1 cellular context compared by ENCODE assay signal in the genomic region with DNA sequence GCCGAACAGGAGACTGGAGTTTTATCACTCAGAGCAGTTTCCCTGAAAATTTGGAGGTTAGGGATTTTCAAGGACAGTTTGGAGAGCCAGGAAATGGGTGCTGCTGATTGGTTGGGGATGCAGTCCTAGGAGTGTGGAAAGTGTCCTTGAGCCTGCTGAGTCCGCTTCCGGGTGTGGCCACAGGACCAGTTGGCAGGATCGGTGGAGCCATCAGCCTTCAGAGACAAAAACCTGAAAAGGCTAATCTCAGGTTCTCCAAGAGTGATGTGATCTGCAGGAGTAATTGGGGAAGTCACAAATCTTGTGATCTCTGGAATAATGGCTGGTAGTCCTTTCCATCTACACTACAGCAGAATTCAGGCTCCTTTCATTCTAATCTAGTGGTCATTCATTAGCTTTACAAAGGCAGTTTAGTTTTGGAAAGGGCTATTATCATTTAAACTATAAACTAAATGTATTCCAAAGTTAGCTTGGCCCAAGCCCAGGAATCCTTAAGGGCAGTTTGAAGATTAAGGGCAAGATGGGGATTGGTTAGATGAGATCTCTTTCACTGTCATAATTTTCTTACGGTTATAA.
TF ChIP-seq lines count a peak whose summit lies in the region.

No MANE protein-coding gene starts in this region.

TF ChIP-seq in K562, 482 proteins besides CTCF, POLR2A, EP300 and RAD21 (continued from another document):
- TF ChIP-seq, protein P1, sequence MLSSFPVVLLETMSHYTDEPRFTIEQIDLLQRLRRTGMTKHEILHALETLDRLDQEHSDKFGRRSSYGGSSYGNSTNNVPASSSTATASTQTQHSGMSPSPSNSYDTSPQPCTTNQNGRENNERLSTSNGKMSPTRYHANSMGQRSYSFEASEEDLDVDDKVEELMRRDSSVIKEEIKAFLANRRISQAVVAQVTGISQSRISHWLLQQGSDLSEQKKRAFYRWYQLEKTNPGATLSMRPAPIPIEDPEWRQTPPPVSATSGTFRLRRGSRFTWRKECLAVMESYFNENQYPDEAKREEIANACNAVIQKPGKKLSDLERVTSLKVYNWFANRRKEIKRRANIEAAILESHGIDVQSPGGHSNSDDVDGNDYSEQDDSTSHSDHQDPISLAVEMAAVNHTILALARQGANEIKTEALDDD (IDR thresholded peaks at IDR 0.05) = no peak
- TF ChIP-seq GABPB2 (CRISPR knock-in tag; conservative IDR thresholded peaks at IDR 0.05) (no peak), SNRNP70 (optimal IDR thresholded peaks at IDR 0.05; ENCODE audit: low read depth, low read length) (no peak), ZNF197 (CRISPR knock-in tag; IDR thresholded peaks at IDR 0.05; ENCODE audit: low read depth) (no peak), IFI16 (CRISPR knock-in tag; IDR thresholded peaks at IDR 0.05) (no peak), SP2 (IDR thresholded peaks at IDR 0.05; ENCODE audit: extremely low read depth, low read depth, low read length, poor library complexity, severe bottlenecking) (no peak), ZNF551 (CRISPR knock-in tag; IDR thresholded peaks at IDR 0.05) (no peak), BRD4 (IDR thresholded peaks at IDR 0.05) (0 out of 2 replicates have a peak, but pooled peaks have one; percentile 7), ZNF263 (CRISPR knock-in tag; IDR thresholded peaks at IDR 0.05; ENCODE audit: borderline replicate concordance) (no peak), ZBTB7A (IDR thresholded peaks at IDR 0.05; ENCODE audit: borderline replicate concordance, control insufficient read depth, low read depth, low read length) (no peak), ETV1 (tag; conservative IDR thresholded peaks at IDR 0.05; ENCODE audit: low read depth) (0 out of 2 replicates have a peak, but pooled peaks have one; percentile 22), HLTF (IDR thresholded peaks at IDR 0.05) (no peak), ESRRA (IDR thresholded peaks at IDR 0.05; ENCODE audit: borderline replicate concordance, low read depth) (peak; percentile 52; the same call in 1 of the 2 replicates), NELFE (IDR thresholded peaks at IDR 0.05; ENCODE audit: insufficient read depth, insufficient read length) (no peak), ZSCAN32 (CRISPR knock-in tag; IDR thresholded peaks at IDR 0.05) (no peak), TAF7 (tag; IDR thresholded peaks at IDR 0.05) (0 out of 2 replicates have a peak, but pooled peaks have one; percentile 18), SIN3B (IDR thresholded peaks at IDR 0.05; ENCODE audit: low read depth) (no peak), MTA1 (IDR thresholded peaks at IDR 0.05; ENCODE audit: borderline replicate concordance) (no peak), CBX8 (IDR thresholded peaks at IDR 0.05; ENCODE audit: borderline replicate concordance, extremely low read depth, low read depth, low read length, poor library complexity, severe bottlenecking) (no peak), KAT7 (CRISPR knock-in tag; IDR thresholded peaks at IDR 0.05; ENCODE audit: borderline replicate concordance) (no peak), ELF1 (tag; IDR thresholded peaks at IDR 0.05) (peak; percentile 62), ZNF589 (CRISPR knock-in tag; IDR thresholded peaks at IDR 0.05; ENCODE audit: low read depth) (peak; percentile 1; the same call in 1 of the 2 replicates), ATF7 (IDR thresholded peaks at IDR 0.05) (no peak), NCOA4 (IDR thresholded peaks at IDR 0.05; ENCODE audit: partially characterized antibody) (no peak), JUNB (CRISPR knock-in tag; conservative IDR thresholded peaks at IDR 0.05) (no peak), SPI1 (IDR thresholded peaks at IDR 0.05; ENCODE audit: borderline replicate concordance, low read depth, low read length) (peak; percentile 66; the same call in 1 of the 2 replicates), HDAC8 (tag; IDR thresholded peaks at IDR 0.05) (no peak), ZNF224 (CRISPR knock-in tag; IDR thresholded peaks at IDR 0.05) (no peak), PYGO2 (tag; IDR thresholded peaks at IDR 0.05) (no peak), CCNT2 (IDR thresholded peaks at IDR 0.05; ENCODE audit: borderline replicate concordance, extremely low read depth, insufficient read length, low read depth, low read length) (no peak), CREM (IDR thresholded peaks at IDR 0.05; ENCODE audit: low read depth) (no peak), KLF1 (tag; IDR thresholded peaks at IDR 0.05) (no peak), ARID1B (IDR thresholded peaks at IDR 0.05) (no peak), TEAD4 (IDR thresholded peaks at IDR 0.05; ENCODE audit: low read length) (no peak), TEAD4 (CRISPR knock-in tag; IDR thresholded peaks at IDR 0.05; ENCODE audit: borderline replicate concordance) (no peak), WHSC1 (IDR thresholded peaks at IDR 0.05; ENCODE audit: low read length) (no peak), ZNF830 (CRISPR knock-in tag; IDR thresholded peaks at IDR 0.05) (no peak), ZNF232 (CRISPR knock-in tag; IDR thresholded peaks at IDR 0.05) (no peak), PHB2 (IDR thresholded peaks at IDR 0.05; ENCODE audit: low read depth) (no peak)
- TF ChIP-seq, protein P2, sequence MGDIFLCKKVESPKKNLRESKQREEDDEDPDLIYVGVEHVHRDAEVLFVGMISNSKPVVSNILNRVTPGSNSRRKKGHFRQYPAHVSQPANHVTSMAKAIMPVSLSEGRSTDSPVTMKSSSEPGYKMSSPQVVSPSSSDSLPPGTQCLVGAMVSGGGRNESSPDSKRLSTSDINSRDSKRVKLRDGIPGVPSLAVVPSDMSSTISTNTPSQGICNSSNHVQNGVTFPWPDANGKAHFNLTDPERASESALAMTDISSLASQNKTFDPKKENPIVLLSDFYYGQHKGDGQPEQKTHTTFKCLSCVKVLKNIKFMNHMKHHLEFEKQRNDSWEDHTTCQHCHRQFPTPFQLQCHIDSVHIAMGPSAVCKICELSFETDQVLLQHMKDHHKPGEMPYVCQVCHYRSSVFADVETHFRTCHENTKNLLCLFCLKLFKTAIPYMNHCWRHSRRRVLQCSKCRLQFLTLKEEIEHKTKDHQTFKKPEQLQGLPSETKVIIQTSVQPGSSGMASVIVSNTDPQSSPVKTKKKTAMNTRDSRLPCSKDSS (IDR thresholded peaks at IDR 0.05; ENCODE audit: low read depth, partially characterized antibody) = no peak
- TF ChIP-seq, protein P3, sequence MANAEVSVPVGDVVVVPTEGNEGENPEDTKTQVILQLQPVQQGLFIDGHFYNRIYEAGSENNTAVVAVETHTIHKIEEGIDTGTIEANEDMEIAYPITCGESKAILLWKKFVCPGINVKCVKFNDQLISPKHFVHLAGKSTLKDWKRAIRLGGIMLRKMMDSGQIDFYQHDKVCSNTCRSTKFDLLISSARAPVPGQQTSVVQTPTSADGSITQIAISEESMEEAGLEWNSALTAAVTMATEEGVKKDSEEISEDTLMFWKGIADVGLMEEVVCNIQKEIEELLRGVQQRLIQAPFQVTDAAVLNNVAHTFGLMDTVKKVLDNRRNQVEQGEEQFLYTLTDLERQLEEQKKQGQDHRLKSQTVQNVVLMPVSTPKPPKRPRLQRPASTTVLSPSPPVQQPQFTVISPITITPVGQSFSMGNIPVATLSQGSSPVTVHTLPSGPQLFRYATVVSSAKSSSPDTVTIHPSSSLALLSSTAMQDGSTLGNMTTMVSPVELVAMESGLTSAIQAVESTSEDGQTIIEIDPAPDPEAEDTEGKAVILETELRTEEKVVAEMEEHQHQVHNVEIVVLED (CRISPR knock-in tag; IDR thresholded peaks at IDR 0.05) = no peak
- TF ChIP-seq, protein P4, sequence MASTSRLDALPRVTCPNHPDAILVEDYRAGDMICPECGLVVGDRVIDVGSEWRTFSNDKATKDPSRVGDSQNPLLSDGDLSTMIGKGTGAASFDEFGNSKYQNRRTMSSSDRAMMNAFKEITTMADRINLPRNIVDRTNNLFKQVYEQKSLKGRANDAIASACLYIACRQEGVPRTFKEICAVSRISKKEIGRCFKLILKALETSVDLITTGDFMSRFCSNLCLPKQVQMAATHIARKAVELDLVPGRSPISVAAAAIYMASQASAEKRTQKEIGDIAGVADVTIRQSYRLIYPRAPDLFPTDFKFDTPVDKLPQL (IDR thresholded peaks at IDR 0.05; ENCODE audit: extremely low read depth, insufficient read length) = no peak
- TF ChIP-seq, protein P5, sequence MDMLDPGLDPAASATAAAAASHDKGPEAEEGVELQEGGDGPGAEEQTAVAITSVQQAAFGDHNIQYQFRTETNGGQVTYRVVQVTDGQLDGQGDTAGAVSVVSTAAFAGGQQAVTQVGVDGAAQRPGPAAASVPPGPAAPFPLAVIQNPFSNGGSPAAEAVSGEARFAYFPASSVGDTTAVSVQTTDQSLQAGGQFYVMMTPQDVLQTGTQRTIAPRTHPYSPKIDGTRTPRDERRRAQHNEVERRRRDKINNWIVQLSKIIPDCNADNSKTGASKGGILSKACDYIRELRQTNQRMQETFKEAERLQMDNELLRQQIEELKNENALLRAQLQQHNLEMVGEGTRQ (CRISPR knock-in tag; IDR thresholded peaks at IDR 0.05) = no peak
